Comparison of ENCODE assay signal across 9 cellular contexts in genomic region chr11:2777871-2778629, GRCh38.
DNase-seq lines count a peak whose midpoint lies in the region; ATAC-seq, FAIRE-seq and TF ChIP-seq lines count a peak whose summit lies in the region.
"Had no signal": no experiment of that assay in that cellular context is flagged by ENCODE, and none has a peak within 500 bp of the region (broad histone marks: within the 10 kb centered on the region; RNA-seq: fewer than 3 reads in every experiment).

No MANE protein-coding gene starts in this region.

- in situ Hi-C loops in GM13977 (cut with MboI; ENCODE audit: low pct_unique_long_range_greater_than_20kb, low sequenced_read_pairs, unreplicated experiment) = no loop called here

- H3K27me3 ChIP-seq in right atrium auricular region = no peaks in the 10 kb centered on the region

- no peaks in the 10 kb centered on the region for H3K9me3 ChIP-seq in right atrium auricular region

- DNase-seq in DMS53 (lab: John Stamatoyannopoulos, UW) = peak; percentile 29
- DNase-seq in DMS53 treated with DMSO at 0.1 percent for 48 hours (lab: John Stamatoyannopoulos, UW; ENCODE audit: unreplicated experiment) = no peak
- DNase-seq in right atrium auricular region (ENCODE audit: low spot score) = peak; percentile 53
- DNase-seq in stimulated activated CD8-positive, alpha-beta memory T cell treated with anti-CD3 and anti-CD28 coated beads, Interleukin-4, amount 100 ng/mL, for 48 hours = peak; percentile 18
- DNase-seq in GM13977 (ENCODE audit: low spot score) = no peak
- DNase-seq in H54 (ENCODE audit: insufficient read length, low spot score) = no peak

- H3K4me1 ChIP-seq in right atrium auricular region = peaks cover 0 to 50% of the 10 kb centered on the region in 2 donors

- no peak for ATAC-seq in HG03025 (IDR thresholded peaks at IDR 0.05; ENCODE audit: low FRiP score, unreplicated experiment)

- H3K27ac ChIP-seq in VCaP (peak overlapping the region; percentile 77), right atrium auricular region (peak overlapping the region; percentile 83 to 91)

- no peaks in the 10 kb centered on the region for H3K36me3 ChIP-seq in right atrium auricular region

- TF ChIP-seq CTCF in VCaP (conservative IDR thresholded peaks at IDR 0.05) = no peak
- TF ChIP-seq CTCF in right atrium auricular region (IDR thresholded peaks at IDR 0.05) = no peak
- no peak for TF ChIP-seq CTCF in GM13977 (IDR thresholded peaks at IDR 0.05; ENCODE audit: extremely low read depth, insufficient read depth, missing control alignments)

- TF ChIP-seq POLR2A in H54 (IDR thresholded peaks at IDR 0.05; ENCODE audit: low read depth, low read length) = no peak

- peak overlapping the region in 1 of 2 donors; percentile 12 for H3K4me3 ChIP-seq in right atrium auricular region

- no peak for FAIRE-seq in H54 (lab: Jason Lieb, UNC)
- FAIRE-seq: A204.1 had no signal

Comparison
In these comparisons a context has a peak if more than half of its experiments do, and no peak if none do; other contexts are left out.
1. DNase-seq: peak in DMS53 (single experiment), right atrium auricular region (single experiment) and stimulated activated CD8-positive, alpha-beta memory T cell treated with anti-CD3 and anti-CD28 coated beads, Interleukin-4, amount 100 ng/mL, for 48 hours (single experiment); none in DMS53 treated with DMSO at 0.1 percent for 48 hours (single experiment), GM13977 (single experiment) and H54 (single experiment).